ENCODE assay signal across 8 cellular contexts in the genomic region with DNA sequence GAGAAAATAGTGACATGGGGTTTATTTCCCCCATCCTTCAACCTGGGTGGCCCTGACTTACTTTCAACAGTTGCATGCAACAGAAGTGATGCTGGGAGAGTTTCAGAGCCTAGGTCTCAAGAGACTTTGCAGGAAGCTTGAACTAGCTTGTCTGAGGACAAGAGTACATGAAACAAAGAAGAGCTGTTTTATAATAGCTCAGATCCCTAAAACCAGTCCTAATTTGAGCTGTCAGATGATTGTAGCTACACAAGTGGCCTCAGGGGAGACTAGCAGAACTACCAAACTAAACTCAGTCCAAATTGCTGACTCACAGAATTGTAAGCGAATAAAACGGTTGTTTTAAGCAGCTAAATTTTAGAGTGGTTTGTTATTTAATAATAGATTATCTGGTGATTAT. TPM values are rescaled to one million over a fixed set of nuclear protein-coding genes. Genes with fewer than 3 reads are reported as not detected.
DNase-seq lines count a peak whose midpoint lies in the region; ATAC-seq and TF ChIP-seq lines count a peak whose summit lies in the region.

No MANE protein-coding gene starts in this region.

- H3K9me3 ChIP-seq in heart left ventricle (no peaks in the 10 kb centered on the region), smooth muscle cell (replicated peaks; ENCODE audit: low read depth) (no peaks in the 10 kb centered on the region)

- peaks cover 100% of the 10 kb centered on the region for H4K20me1 ChIP-seq in smooth muscle cell (ENCODE audit: low read depth)

- H3K4me1 ChIP-seq in heart left ventricle (peaks cover 3 to 70% (median 47%) of the 10 kb centered on the region in 12 donors), smooth muscle cell (ENCODE audit: low read depth) (no peaks in the 10 kb centered on the region)

- TF ChIP-seq POLR2A in heart left ventricle (IDR thresholded peaks at IDR 0.05): no peak

- intact Hi-C loops in heart left ventricle (cut with DNase I): loop anchor here in 1 of 10 donors (10.0 kb wide), 1 partner anchor 150 kb away; the partner anchor contains the start of gene RABGAP1L

- H3K27me3 ChIP-seq in heart left ventricle: no peaks in the 10 kb centered on the region
- H3K27me3 ChIP-seq in smooth muscle cell (ENCODE audit: low read depth): no peaks in the 10 kb centered on the region

- H3K9ac ChIP-seq in smooth muscle cell (ENCODE audit: low read depth): no peak overlapping the region

- H3F3A ChIP-seq in smooth muscle cell (ENCODE audit: low read depth): no peaks in the 10 kb centered on the region

- no peak for TF ChIP-seq CTCF in GM12865 (IDR thresholded peaks at IDR 0.05; ENCODE audit: insufficient read depth, low read depth, low read length, missing control alignments)
- no peak for TF ChIP-seq CTCF in heart left ventricle (IDR thresholded peaks at IDR 0.05)
- TF ChIP-seq CTCF in smooth muscle cell (IDR thresholded peaks at IDR 0.05; ENCODE audit: borderline replicate concordance, insufficient read depth, poor library complexity, severe bottlenecking): no peak

- peaks cover 99% of the 10 kb centered on the region for H3K79me2 ChIP-seq in smooth muscle cell (ENCODE audit: low read depth)

- H3K27ac ChIP-seq in heart left ventricle (peak overlapping the region in 8 of 12 donors; percentile 2 to 37 (median 17)), smooth muscle cell (ENCODE audit: low read depth) (no peak overlapping the region)

- H3K4me3 ChIP-seq in GM12865 (ENCODE audit: low read depth, low read length) (no peak overlapping the region), heart left ventricle (no peak overlapping the region), smooth muscle cell (no peak overlapping the region)

- WGBS in heart left ventricle, 4 donors: 9 to 42% (median 15%) methylated on average over 2 of the region's 2 CpGs
- WGBS in smooth muscle cell (ENCODE audit: low lambda C conversion rate): 70% methylated on average over 2 of the region's 2 CpGs

- H2AFZ ChIP-seq in smooth muscle cell (ENCODE audit: low read depth): no peak overlapping the region

- H3K36me3 ChIP-seq in heart left ventricle (no peaks in the 10 kb centered on the region), smooth muscle cell (ENCODE audit: low read depth) (no peaks in the 10 kb centered on the region)

- DNase-seq in GM12865 (ENCODE audit: low read depth) (peak; percentile 92), M059J (ENCODE audit: low read depth) (peak; percentile 62), heart left ventricle (peak in 1 of 5 donors; percentile 24), smooth muscle cell (lab: John Stamatoyannopoulos, UW; ENCODE audit: unreplicated experiment) (no peak), SW 1271 (lab: John Stamatoyannopoulos, UW) (no peak)
- no peak for DNase-seq in activated CD4-positive, alpha-beta T cell treated with anti-CD3 and anti-CD28 coated beads, Interleukin-2, amount 50 U/mL, for 4 hours
- no peak for DNase-seq in activated CD4-positive, alpha-beta T cell treated with anti-CD3 and anti-CD28 coated beads for 48 hours

- H3K4me2 ChIP-seq in smooth muscle cell: no peak overlapping the region

- ATAC-seq in GM21619 (IDR thresholded peaks at IDR 0.05; ENCODE audit: unreplicated experiment) (peak; percentile 97), heart left ventricle (peak; percentile 74 to 92 (median 78))

RNA-seq across cellular contexts. Expression of gene RC3H1, which starts 17.1 kb away (rescaled TPM):
- 10.3 and 13.1 TPM in 2 replicates for total RNA-seq in M059J (2014; rRNA removed; shearing (Covaris generic))
- total RNA-seq in heart left ventricle: 10 to 100 TPM; 14.7 to 32.0 (median 25.5) TPM
- polyA plus RNA-seq in heart left ventricle: 1 to 10 TPM; 3.8 to 4.6 TPM
- 20.7 and 21.6 TPM in 2 replicates for total RNA-seq in smooth muscle cell
- polyA plus RNA-seq in smooth muscle cell: 3.9 and 4.7 TPM in 2 replicates

Comparison
In these comparisons a context has a peak if more than half of its experiments do, and no peak if none do; other contexts are left out.
1. DNase-seq: peak in GM12865 (single experiment) and M059J (single experiment); none in activated CD4-positive, alpha-beta T cell treated with anti-CD3 and anti-CD28 coated beads, Interleukin-2, amount 50 U/mL, for 4 hours (0 of 2), smooth muscle cell (single experiment), SW 1271 (0 of 2) and activated CD4-positive, alpha-beta T cell treated with anti-CD3 and anti-CD28 coated beads for 48 hours (single experiment).